17 cellular contexts compared by ENCODE assay signal in genomic region chr11:64466115-64466718, GRCh38.
"Had no signal": no experiment of that assay in that cellular context is flagged by ENCODE, and none has a peak within 500 bp of the region (broad histone marks: within the 10 kb centered on the region; RNA-seq: fewer than 3 reads in every experiment).

No MANE protein-coding gene starts in this region.

- ATAC-seq: left colon; natural killer cell treated with Interleukin-12 subunit alpha and Interleukin-12 subunit beta and Interleukin-15 and Interleukin-18, amount 100 ng/mL, for 72 hours; right lobe of liver; upper lobe of right lung had no signal

- H3K4me1 Mint-ChIP-seq: mesothelial cell of epicardium, naive B cell had no signal

- DNase-seq: hippocampal formation; kidney; left colon; left ventricle myocardium inferior; mesendoderm; naive B cell; ovary; right lobe of liver; stimulated activated CD4-positive, alpha-beta T cell treated with anti-CD3 and anti-CD28 coated beads, Interleukin-2, amount 100 ng/mL, for 48 hours; stimulated activated CD4-positive, alpha-beta T cell treated with anti-CD3 and anti-CD28 coated beads, Interleukin-4, amount 100 ng/mL, for 4 hours; stimulated activated naive CD4-positive, alpha-beta T cell; trophoblast cell; upper lobe of right lung had no signal

- H3K27ac Mint-ChIP-seq: mesothelial cell of epicardium; naive B cell; natural killer cell treated with Interleukin-12 subunit alpha and Interleukin-12 subunit beta and Interleukin-15 and Interleukin-18, amount 100 ng/mL, for 72 hours; progenitor cell of endocrine pancreas; stimulated activated naive CD8-positive, alpha-beta T cell treated with anti-CD3 and anti-CD28 coated beads, Interleukin-15, Interleukin-2, amounts not matched to agents 100 ng/mL and 50 ng/mL, for 24 hours had no signal

- H3K4me3 Mint-ChIP-seq: mesothelial cell of epicardium; naive B cell; natural killer cell treated with Interleukin-12 subunit alpha and Interleukin-12 subunit beta and Interleukin-15 and Interleukin-18, amount 100 ng/mL, for 72 hours; stimulated activated naive CD8-positive, alpha-beta T cell treated with anti-CD3 and anti-CD28 coated beads, Interleukin-15, Interleukin-2, amounts not matched to agents 100 ng/mL and 50 ng/mL, for 24 hours had no signal

- H3K36me3 Mint-ChIP-seq: natural killer cell treated with Interleukin-12 subunit alpha and Interleukin-12 subunit beta and Interleukin-15 and Interleukin-18, amount 100 ng/mL, for 72 hours had no signal
